ENCODE assay signal across 14 cellular contexts in genomic region chr10:8042864-8043568, GRCh38. TPM values are rescaled to one million over a fixed set of nuclear protein-coding genes. Genes with fewer than 3 reads are reported as not detected.
A peak's percentile ranks its signal among the peaks of the same experiment; 100 is the strongest.
DNase-seq lines count a peak whose midpoint lies in the region; ATAC-seq, FAIRE-seq and TF ChIP-seq lines count a peak whose summit lies in the region.
"Had no signal": no experiment of that assay in that cellular context is flagged by ENCODE, and none has a peak within 500 bp of the region (broad histone marks: within the 10 kb centered on the region; RNA-seq: fewer than 3 reads in every experiment).

No MANE protein-coding gene starts in this region.

- H3K36me3 Mint-ChIP-seq in CD4-positive, alpha-beta memory T cell, result peaks cover 0 to 1% of the 10 kb centered on the region in 2 donors
- H3K36me3 Mint-ChIP-seq in endodermal cell (ENCODE audit: low read depth), result no peaks in the 10 kb centered on the region
- H3K36me3 Mint-ChIP-seq in natural killer cell treated with Interleukin-12 subunit alpha and Interleukin-12 subunit beta and Interleukin-15 and Interleukin-18, amount 100 ng/mL, for 72 hours, result peaks cover 11% of the 10 kb centered on the region

- no peak overlapping the region for H3K4me2 ChIP-seq in A549

- no peak for TF ChIP-seq EP300 in A549 (IDR thresholded peaks at IDR 0.05)

- POLR2A ChIA-PET in A549 (lab: Yijun Ruan, JAX), result no interaction called here
- POLR2A ChIA-PET in CD4-positive, alpha-beta memory T cell (lab: Charles Lee; ENCODE audit: partially characterized antibody), result interaction anchor here (1.2 to 1.6 kb wide), 4 partner anchors 8 to 289 kb away, joined by 3 to 5 read pairs (median 4); partner anchors contain the start of gene GATA3

- H3K27ac ChIP-seq in A549 (no peak overlapping the region), endodermal cell (ENCODE audit: low read depth, low read length) (no peak overlapping the region)
- H3K27ac ChIP-seq in CD4-positive, alpha-beta memory T cell (ENCODE audit: low read depth, low read length), result no peak overlapping the region

- intact Hi-C loops in CD4-positive, alpha-beta memory T cell (cut with micrococcal nuclease), result no loop called here

- DNase-seq in A549 (ENCODE audit: low read depth in 1 of 2, low spot score in 1 of 2), result no peak
- no peak for DNase-seq in CD4-positive, alpha-beta memory T cell
- peak; percentile 73 for DNase-seq in endodermal cell
- no peak for DNase-seq in natural killer cell treated with Interleukin-12 subunit alpha and Interleukin-12 subunit beta and Interleukin-15 and Interleukin-18, amount 100 ng/mL, for 72 hours (ENCODE audit: low spot score)
- DNase-seq in activated effector memory CD4-positive, alpha-beta T cell treated with anti-CD3 and anti-CD28 coated beads, Interleukin-2, amount 50 U/mL, for 16 hours, result no peak
- DNase-seq: EL, NCI-H1694, NCI-H69 had no signal

- H3K9me3 ChIP-seq in A549 (no peaks in the 10 kb centered on the region), endodermal cell (ENCODE audit: control insufficient read depth, low read length) (no peaks in the 10 kb centered on the region)
- H3K9me3 ChIP-seq in CD4-positive, alpha-beta memory T cell (ENCODE audit: control insufficient read depth in 1 of 2, low read length in 2 of 2), result no peaks in the 10 kb centered on the region

- peak overlapping the region in 4 of 7 donors; percentile 3 to 87 (median 49) for H3K27ac Mint-ChIP-seq in CD4-positive, alpha-beta memory T cell
- H3K27ac Mint-ChIP-seq in endodermal cell, result no peak overlapping the region
- peak overlapping the region in 1 of 2 donors; percentile 23 for H3K27ac Mint-ChIP-seq in natural killer cell treated with Interleukin-12 subunit alpha and Interleukin-12 subunit beta and Interleukin-15 and Interleukin-18, amount 100 ng/mL, for 72 hours
- H3K27ac Mint-ChIP-seq: dendritic cell treated with granulocyte-macrophage colony-stimulating factor and Interleukin-4, amounts not matched to agents 40 ng/mL and 50 ng/mL, for 4 days had no signal

- H3K36me3 ChIP-seq in CD4-positive, alpha-beta memory T cell (ENCODE audit: insufficient read depth, low read length), result no peaks in the 10 kb centered on the region
- H3K36me3 ChIP-seq in endodermal cell (ENCODE audit: control insufficient read depth, insufficient read depth, low read length), result no peaks in the 10 kb centered on the region

- H3K4me1 Mint-ChIP-seq in CD4-positive, alpha-beta memory T cell, result peaks cover 38 to 81% (median 57%) of the 10 kb centered on the region in 4 donors
- peaks cover 64% of the 10 kb centered on the region for H3K4me1 Mint-ChIP-seq in endodermal cell
- H3K4me1 Mint-ChIP-seq in natural killer cell treated with Interleukin-12 subunit alpha and Interleukin-12 subunit beta and Interleukin-15 and Interleukin-18, amount 100 ng/mL, for 72 hours (ENCODE audit: low read depth in 2 of 2), result peaks cover 49 to 67% of the 10 kb centered on the region in 2 donors

- H3K9ac ChIP-seq in endodermal cell (ENCODE audit: extremely low read depth, low read length, poor library complexity, severe bottlenecking), result no peak overlapping the region

- TF ChIP-seq CTCF in A549 (IDR thresholded peaks at IDR 0.05), result no peak
- no peak for TF ChIP-seq CTCF in endodermal cell (conservative IDR thresholded peaks at IDR 0.05)

- no peak for FAIRE-seq in A549 (lab: Jason Lieb, UNC)
- FAIRE-seq: astrocyte, GM19239, TTC549 had no signal

- H3K27me3 ChIP-seq in CD4-positive, alpha-beta memory T cell (ENCODE audit: insufficient read depth, low read length), result peaks cover 97% of the 10 kb centered on the region
- peaks cover 100% of the 10 kb centered on the region for H3K27me3 ChIP-seq in endodermal cell (ENCODE audit: control insufficient read depth, insufficient read depth, low read length, poor library complexity, severe bottlenecking)

- no peak overlapping the region for H3K4me3 ChIP-seq in A549
- H3K4me3 ChIP-seq in CD4-positive, alpha-beta memory T cell (ENCODE audit: low read length in 2 of 2), result no peak overlapping the region
- H3K4me3 ChIP-seq in endodermal cell (ENCODE audit: low read length), result no peak overlapping the region

- H3K9me3 Mint-ChIP-seq in CD4-positive, alpha-beta memory T cell, result peaks cover 0 to 37% (median 14%) of the 10 kb centered on the region in 8 donors
- H3K9me3 Mint-ChIP-seq in endodermal cell, result no peaks in the 10 kb centered on the region
- no peaks in the 10 kb centered on the region for H3K9me3 Mint-ChIP-seq in natural killer cell treated with Interleukin-12 subunit alpha and Interleukin-12 subunit beta and Interleukin-15 and Interleukin-18, amount 100 ng/mL, for 72 hours
- H3K9me3 Mint-ChIP-seq: dendritic cell treated with granulocyte-macrophage colony-stimulating factor and Interleukin-4, amounts not matched to agents 40 ng/mL and 50 ng/mL, for 4 days had no signal

- no peak for TF ChIP-seq POLR2A in A549 (IDR thresholded peaks at IDR 0.05; ENCODE audit: low read length)
- no peak for TF ChIP-seq POLR2A in GM18505 (IDR thresholded peaks at IDR 0.05; ENCODE audit: borderline replicate concordance, extremely low read depth, insufficient read depth, insufficient read length)

- CTCF ChIA-PET in A549 (lab: Yijun Ruan, JAX), result interaction anchor here (1.1 to 2.3 kb wide), 2 partner anchors 10 to 169 kb away, joined by 3 to 7 read pairs; no protein-coding TSS in a partner anchor
- CTCF ChIA-PET in CD4-positive, alpha-beta memory T cell (lab: Charles Lee; ENCODE audit: partially characterized antibody), result interaction anchor here (0.9 kb wide), 1 partner anchor 1166 kb away, joined by 3 read pairs; no protein-coding TSS in a partner anchor

- H3K4me1 ChIP-seq in A549 (peaks cover under 1% of the 10 kb centered on the region; the same call in 1 of the 3 replicates), endodermal cell (ENCODE audit: control insufficient read depth, insufficient read depth, low read length) (peaks cover 20% of the 10 kb centered on the region)
- H3K4me1 ChIP-seq in CD4-positive, alpha-beta memory T cell (ENCODE audit: insufficient read depth, low read length), result peaks cover 63% of the 10 kb centered on the region

- ATAC-seq in A549 (no peak), HG03378 (IDR thresholded peaks at IDR 0.05; ENCODE audit: unreplicated experiment) (no peak), GM18505 (IDR thresholded peaks at IDR 0.05; ENCODE audit: unreplicated experiment) (no peak)
- ATAC-seq in natural killer cell treated with Interleukin-12 subunit alpha and Interleukin-12 subunit beta and Interleukin-15 and Interleukin-18, amount 100 ng/mL, for 72 hours, result no peak

- WGBS in A549 (ENCODE audit: missing lambda C conversion rate), result 84% methylated on average over 34 of the region's 34 CpGs
- WGBS in endodermal cell (ENCODE audit: insufficient coverage in 1 of 2, insufficient read length in 1 of 2), 2 experiments, result 1 to 2% methylated on average over 21 to 34 of the region's 34 CpGs

- H3K27me3 Mint-ChIP-seq in CD4-positive, alpha-beta memory T cell, result peaks cover 85 to 90% of the 10 kb centered on the region in 2 donors
- H3K27me3 Mint-ChIP-seq in endodermal cell (ENCODE audit: insufficient read depth), result peaks cover 100% of the 10 kb centered on the region
- peaks cover 73 to 98% of the 10 kb centered on the region in 2 donors for H3K27me3 Mint-ChIP-seq in natural killer cell treated with Interleukin-12 subunit alpha and Interleukin-12 subunit beta and Interleukin-15 and Interleukin-18, amount 100 ng/mL, for 72 hours

- TF ChIP-seq RAD21 in A549 (conservative IDR thresholded peaks at IDR 0.05 in 1 of 2, IDR thresholded peaks at IDR 0.05 in 1 of 2), result no peak

- H3K4me3 Mint-ChIP-seq in CD4-positive, alpha-beta memory T cell, result peak overlapping the region in 5 of 8 donors; percentile 9 to 75 (median 28)
- peak overlapping the region; percentile 86 for H3K4me3 Mint-ChIP-seq in endodermal cell
- H3K4me3 Mint-ChIP-seq in natural killer cell treated with Interleukin-12 subunit alpha and Interleukin-12 subunit beta and Interleukin-15 and Interleukin-18, amount 100 ng/mL, for 72 hours, result peak overlapping the region; percentile 51
- H3K4me3 Mint-ChIP-seq: dendritic cell treated with granulocyte-macrophage colony-stimulating factor and Interleukin-4, amounts not matched to agents 40 ng/mL and 50 ng/mL, for 4 days had no signal

TF ChIP-seq in A549, 52 proteins besides CTCF, POLR2A, EP300 and RAD21:
- TF ChIP-seq MAFK (IDR thresholded peaks at IDR 0.05; ENCODE audit: partially characterized antibody) (peak; percentile 44), FOXS1 (CRISPR knock-in tag; IDR thresholded peaks at IDR 0.05) (no peak)

RNA-seq across cellular contexts. Expression of gene GATA3, which starts 11.5 kb away (rescaled TPM):
- polyA plus RNA-seq in A549 (2011; rRNA removed), result 1.3 and 1.6 TPM in 2 replicates
- 3.8 and 4.3 TPM in 2 replicates for polyA plus RNA-seq in A549 (2012; cell fraction: cytosol; rRNA removed)
- polyA plus RNA-seq in A549 (2012; cell fraction: nucleus; rRNA removed), result 7.2 and 9.1 TPM in 2 replicates
- 3.5 to 4.7 TPM (median 4.0 TPM) in 3 replicates for polyA plus RNA-seq in A549 (2017; fragmentation: RNase III; extraction: RNeasy Plus Mini Kit Qiagen cat#74134 plus additional on column Dnase treatment)
- 0.58 and 0.79 TPM in 2 replicates for polyA minus RNA-seq in A549 (2011; rRNA and poly(A)+ RNA removed)
- 10 to 100 TPM; 61.9 to 63.8 TPM for total RNA-seq in CD4-positive, alpha-beta memory T cell
- polyA plus RNA-seq in CD4-positive, alpha-beta memory T cell, result 10 to 100 TPM; 64.8 to 79.7 TPM
- 100 to 1,000 TPM in 1 of 2 donors, 10 to 100 TPM in 1; 51.3 to 103 TPM for total RNA-seq in endodermal cell
- polyA plus RNA-seq in endodermal cell (2013, experiment 1 of 2), result 6.0 TPM
- 6.7 TPM for polyA plus RNA-seq in endodermal cell (2013, experiment 2 of 2)
- 10 to 100 TPM in 1 of 2 donors, 1 to 10 TPM in 1; 7.6 to 10.9 TPM for total RNA-seq in natural killer cell treated with Interleukin-12 subunit alpha and Interleukin-12 subunit beta and Interleukin-15 and Interleukin-18, amount 100 ng/mL, for 72 hours

Comparison
In these comparisons a context has a peak if more than half of its experiments do, and no peak if none do; other contexts are left out.
1. H3K4me3 Mint-ChIP-seq: peak in every context shown above with its lines; median percentile 86 in endodermal cell; 51 in natural killer cell treated with Interleukin-12 subunit alpha and Interleukin-12 subunit beta and Interleukin-15 and Interleukin-18, amount 100 ng/mL, for 72 hours; 28 in CD4-positive, alpha-beta memory T cell.
2. RNA of gene GATA3, which starts 11.5 kb away (total RNA-seq): 51.3 to 103 TPM in endodermal cell and 61.9 to 63.8 TPM in CD4-positive, alpha-beta memory T cell; 7.6 to 10.9 TPM in natural killer cell treated with Interleukin-12 subunit alpha and Interleukin-12 subunit beta and Interleukin-15 and Interleukin-18, amount 100 ng/mL, for 72 hours; every median in the first group is over 4 times any median in the second.